1 cellular context compared by ENCODE assay signal in the genomic region with DNA sequence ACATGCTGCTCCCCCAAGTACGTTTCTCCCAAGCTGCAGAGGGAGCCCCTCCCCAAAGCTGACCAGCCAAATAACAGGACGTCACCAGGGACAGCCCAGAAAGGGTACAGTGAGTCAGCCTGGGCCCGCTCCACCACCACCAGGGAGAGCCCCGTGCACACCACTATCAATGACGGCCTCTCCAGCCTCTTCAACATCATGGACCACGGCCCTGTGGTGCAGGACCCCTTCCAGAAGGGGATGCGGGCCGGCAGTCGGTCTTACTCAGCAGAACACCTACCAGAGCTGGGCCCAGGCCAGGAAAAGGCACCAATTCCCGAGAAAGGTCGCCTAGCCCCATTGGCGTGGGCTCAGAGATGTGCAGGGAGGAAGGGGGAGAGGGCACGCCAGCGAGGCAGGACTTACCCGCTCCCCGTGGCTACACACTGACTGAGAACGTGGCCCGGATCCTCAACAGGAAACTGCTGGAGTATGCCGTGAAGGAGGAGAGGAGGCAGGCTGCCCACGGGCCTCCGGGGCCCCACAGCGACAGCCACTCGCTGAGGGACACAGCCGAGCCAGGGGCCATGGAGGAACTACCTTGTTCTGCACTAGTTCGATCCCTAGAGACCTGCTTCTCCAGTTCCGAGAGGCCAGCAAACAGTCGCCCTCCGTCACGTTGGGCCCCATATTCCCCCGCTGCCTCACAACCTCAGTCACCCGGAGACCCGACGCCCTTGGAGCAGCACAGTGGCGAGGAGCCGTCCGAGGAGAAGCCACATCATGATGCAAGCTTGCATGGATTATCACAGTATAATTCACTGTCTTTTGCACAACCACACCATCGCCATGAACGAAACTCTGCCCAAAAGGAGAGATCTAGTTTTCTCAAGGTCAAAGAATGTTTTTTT.
A peak's percentile ranks its signal among the peaks of the same experiment; 100 is the strongest.
TF ChIP-seq lines count a peak whose summit lies in the region.

No MANE protein-coding gene starts in this region.

TF ChIP-seq in WTC11, 78 proteins besides CTCF, POLR2A, EP300 and RAD21:
- TF ChIP-seq, protein P1, sequence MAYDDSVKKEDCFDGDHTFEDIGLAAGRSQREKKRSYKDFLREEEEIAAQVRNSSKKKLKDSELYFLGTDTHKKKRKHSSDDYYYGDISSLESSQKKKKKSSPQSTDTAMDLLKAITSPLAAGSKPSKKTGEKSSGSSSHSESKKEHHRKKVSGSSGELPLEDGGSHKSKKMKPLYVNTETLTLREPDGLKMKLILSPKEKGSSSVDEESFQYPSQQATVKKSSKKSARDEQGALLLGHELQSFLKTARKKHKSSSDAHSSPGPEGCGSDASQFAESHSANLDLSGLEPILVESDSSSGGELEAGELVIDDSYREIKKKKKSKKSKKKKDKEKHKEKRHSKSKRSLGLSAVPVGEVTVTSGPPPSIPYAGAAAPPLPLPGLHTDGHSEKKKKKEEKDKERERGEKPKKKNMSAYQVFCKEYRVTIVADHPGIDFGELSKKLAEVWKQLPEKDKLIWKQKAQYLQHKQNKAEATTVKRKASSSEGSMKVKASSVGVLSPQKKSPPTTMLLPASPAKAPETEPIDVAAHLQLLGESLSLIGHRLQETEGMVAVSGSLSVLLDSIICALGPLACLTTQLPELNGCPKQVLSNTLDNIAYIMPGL (CRISPR knock-in tag; IDR thresholded peaks at IDR 0.05) = no peak
- 0 out of 2 replicates have a peak, but pooled peaks have one; percentile 47 for TF ChIP-seq GABPB1 (CRISPR knock-in tag; IDR thresholded peaks at IDR 0.05)
- TF ChIP-seq, protein P2, sequence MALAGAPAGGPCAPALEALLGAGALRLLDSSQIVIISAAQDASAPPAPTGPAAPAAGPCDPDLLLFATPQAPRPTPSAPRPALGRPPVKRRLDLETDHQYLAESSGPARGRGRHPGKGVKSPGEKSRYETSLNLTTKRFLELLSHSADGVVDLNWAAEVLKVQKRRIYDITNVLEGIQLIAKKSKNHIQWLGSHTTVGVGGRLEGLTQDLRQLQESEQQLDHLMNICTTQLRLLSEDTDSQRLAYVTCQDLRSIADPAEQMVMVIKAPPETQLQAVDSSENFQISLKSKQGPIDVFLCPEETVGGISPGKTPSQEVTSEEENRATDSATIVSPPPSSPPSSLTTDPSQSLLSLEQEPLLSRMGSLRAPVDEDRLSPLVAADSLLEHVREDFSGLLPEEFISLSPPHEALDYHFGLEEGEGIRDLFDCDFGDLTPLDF (CRISPR knock-in tag; IDR thresholded peaks at IDR 0.05) = no peak
- no peak for TF ChIP-seq SMAD3 (CRISPR knock-in tag; IDR thresholded peaks at IDR 0.05; ENCODE audit: borderline replicate concordance)
